18 cellular contexts compared by ENCODE assay signal in genomic region chr20:44028341-44028715, GRCh38.
DNase-seq lines count a peak whose midpoint lies in the region; ATAC-seq and TF ChIP-seq lines count a peak whose summit lies in the region.
"Had no signal": no experiment of that assay in that cellular context is flagged by ENCODE, and none has a peak within 500 bp of the region (broad histone marks: within the 10 kb centered on the region; RNA-seq: fewer than 3 reads in every experiment).

No MANE protein-coding gene starts in this region.

- peaks cover 53% of the 10 kb centered on the region for H3K4me1 Mint-ChIP-seq in stimulated activated naive CD8-positive, alpha-beta T cell treated with anti-CD3 and anti-CD28 coated beads, Interleukin-15, amount 100 ng/mL, for 72 hours
- peaks cover 54% of the 10 kb centered on the region for H3K4me1 Mint-ChIP-seq in activated naive CD8-positive, alpha-beta T cell treated with anti-CD3 and anti-CD28 coated beads, Interleukin-2, amount 10 ng/mL, durations not matched to agents 7 days and 5 days

- no peaks in the 10 kb centered on the region for H3K9me3 ChIP-seq in Peyer's patch
- H3K9me3 ChIP-seq: breast epithelium, neutrophil, SJCRH30, transverse colon had no signal

- peaks cover 0 to 4% (median 0%) of the 10 kb centered on the region in 4 donors for H3K4me1 ChIP-seq in Peyer's patch
- H3K4me1 ChIP-seq: breast epithelium, SJCRH30 had no signal

- POLR2A ChIA-PET in activated naive CD8-positive, alpha-beta T cell treated with anti-CD3 and anti-CD28 coated beads, Interleukin-2, amount 10 ng/mL, durations not matched to agents 7 days and 5 days (lab: Charles Lee): interaction anchor here (0.6 to 2.5 kb wide), 5 partner anchors 8 to 383 kb away, joined by 3 to 15 read pairs (median 4); no protein-coding TSS in a partner anchor

- H3K4me3 ChIP-seq in lower leg skin (ENCODE audit: low read depth, poor library complexity, severe bottlenecking) (no peak overlapping the region), Peyer's patch (no peak overlapping the region)
- H3K4me3 ChIP-seq: breast epithelium, SJCRH30, transverse colon had no signal

- DNase-seq in stimulated activated naive CD8-positive, alpha-beta T cell treated with anti-CD3 and anti-CD28 coated beads, Interleukin-15, amount 100 ng/mL, for 72 hours: no peak
- DNase-seq in stimulated activated naive CD8-positive, alpha-beta T cell treated with anti-CD3 and anti-CD28 coated beads, Interleukin-15, Interleukin-2, amounts not matched to agents 100 U/mL and 50 U/mL, for 24 hours: no peak
- DNase-seq in activated naive CD8-positive, alpha-beta T cell treated with anti-CD3 and anti-CD28 coated beads, Interleukin-2, amount 10 ng/mL, durations not matched to agents 7 days and 5 days: no peak
- DNase-seq in islet precursor cell (peak; percentile 40), putamen (ENCODE audit: low spot score) (no peak), lower leg skin (ENCODE audit: low spot score in 2 of 2) (no peak), SK-N-DZ (ENCODE audit: low spot score) (no peak), Peyer's patch (no peak)
- DNase-seq: ACHN; activated CD8-positive, alpha-beta T cell treated with anti-CD3 and anti-CD28 coated beads for 36 hours; activated gamma-delta T cell; DMS79; left colon; NCI-H2029 treated with DMSO at 0.1 percent for 48 hours; SJCRH30; transverse colon had no signal

- H3K27me3 ChIP-seq in Peyer's patch: no peaks in the 10 kb centered on the region
- H3K27me3 ChIP-seq: SJCRH30, transverse colon had no signal

- ATAC-seq in stimulated activated naive CD8-positive, alpha-beta T cell treated with anti-CD3 and anti-CD28 coated beads, Interleukin-15, amount 100 ng/mL, for 72 hours: no peak
- no peak for ATAC-seq in stimulated activated naive CD8-positive, alpha-beta T cell treated with anti-CD3 and anti-CD28 coated beads, Interleukin-15, Interleukin-2, amounts not matched to agents 100 U/mL and 50 U/mL, for 24 hours
- no peak for ATAC-seq in activated naive CD8-positive, alpha-beta T cell treated with anti-CD3 and anti-CD28 coated beads, Interleukin-2, amount 10 ng/mL, durations not matched to agents 7 days and 5 days (ENCODE audit: low read depth)
- ATAC-seq: left colon had no signal

- no peaks in the 10 kb centered on the region for H3K36me3 ChIP-seq in Peyer's patch
- H3K36me3 ChIP-seq: breast epithelium, neutrophil, SJCRH30, transverse colon had no signal

- peak overlapping the region; percentile 54 to 97 for H3K27ac Mint-ChIP-seq in stimulated activated naive CD8-positive, alpha-beta T cell treated with anti-CD3 and anti-CD28 coated beads, Interleukin-15, amount 100 ng/mL, for 72 hours
- H3K27ac Mint-ChIP-seq in activated naive CD8-positive, alpha-beta T cell treated with anti-CD3 and anti-CD28 coated beads, Interleukin-2, amount 10 ng/mL, durations not matched to agents 7 days and 5 days: peak overlapping the region; percentile 94

- WGBS in lower leg skin, 2 donors: 87 to 91% methylated on average over 4 of the region's 4 CpGs

- TF ChIP-seq POLR2A in lower leg skin (IDR thresholded peaks at IDR 0.05): no peak
- no peak for TF ChIP-seq POLR2A in Peyer's patch (IDR thresholded peaks at IDR 0.05)

- no peak for TF ChIP-seq CTCF in lower leg skin (IDR thresholded peaks at IDR 0.05)
- no peak for TF ChIP-seq CTCF in Peyer's patch (IDR thresholded peaks at IDR 0.05)

- peak overlapping the region; percentile 86 to 89 for H3K4me3 Mint-ChIP-seq in stimulated activated naive CD8-positive, alpha-beta T cell treated with anti-CD3 and anti-CD28 coated beads, Interleukin-15, amount 100 ng/mL, for 72 hours
- H3K4me3 Mint-ChIP-seq in activated naive CD8-positive, alpha-beta T cell treated with anti-CD3 and anti-CD28 coated beads, Interleukin-2, amount 10 ng/mL, durations not matched to agents 7 days and 5 days: peak overlapping the region; percentile 84
- H3K4me3 Mint-ChIP-seq: activated CD8-positive, alpha-beta T cell treated with anti-CD3 and anti-CD28 coated beads for 36 hours had no signal

- peaks cover 54% of the 10 kb centered on the region for H3K27me3 Mint-ChIP-seq in stimulated activated naive CD8-positive, alpha-beta T cell treated with anti-CD3 and anti-CD28 coated beads, Interleukin-15, amount 100 ng/mL, for 72 hours
- H3K27me3 Mint-ChIP-seq in activated naive CD8-positive, alpha-beta T cell treated with anti-CD3 and anti-CD28 coated beads, Interleukin-2, amount 10 ng/mL, durations not matched to agents 7 days and 5 days: peaks cover 45% of the 10 kb centered on the region

- intact Hi-C loops in lower leg skin (cut with DNase I; ENCODE audit: low total_unique reads): no loop called here

- no peak overlapping the region for H3K27ac ChIP-seq in Peyer's patch
- H3K27ac ChIP-seq: breast epithelium, neutrophil, SJCRH30, transverse colon had no signal

- peaks cover 0 to 7% of the 10 kb centered on the region in 2 donors for H3K9me3 Mint-ChIP-seq in stimulated activated naive CD8-positive, alpha-beta T cell treated with anti-CD3 and anti-CD28 coated beads, Interleukin-15, amount 100 ng/mL, for 72 hours
- H3K9me3 Mint-ChIP-seq in activated naive CD8-positive, alpha-beta T cell treated with anti-CD3 and anti-CD28 coated beads, Interleukin-2, amount 10 ng/mL, durations not matched to agents 7 days and 5 days: no peaks in the 10 kb centered on the region
- H3K9me3 Mint-ChIP-seq: activated CD8-positive, alpha-beta T cell treated with anti-CD3 and anti-CD28 coated beads for 36 hours had no signal

- peaks cover 10% of the 10 kb centered on the region for H3K36me3 Mint-ChIP-seq in activated naive CD8-positive, alpha-beta T cell treated with anti-CD3 and anti-CD28 coated beads, Interleukin-2, amount 10 ng/mL, durations not matched to agents 7 days and 5 days
